Comparison of ENCODE assay signal across 1 cellular context in genomic region chr17:78253946-78254672, GRCh38.
TF ChIP-seq lines count a peak whose summit lies in the region.

No MANE protein-coding gene starts in this region.

TF ChIP-seq in A549, 52 proteins besides CTCF, POLR2A, EP300 and RAD21 (continued from another document):
- TF ChIP-seq CHD4 (IDR thresholded peaks at IDR 0.05; ENCODE audit: borderline replicate concordance) (peak; percentile 56; the same call in 1 of the 2 replicates), PHF8 (IDR thresholded peaks at IDR 0.05; ENCODE audit: borderline replicate concordance, low read depth) (peak; percentile 85; the same call in 1 of the 2 replicates), JUN (IDR thresholded peaks at IDR 0.05) (peak in 1 of 2 experiments; percentile 36; a peak in 1 of 5 replicates), RCOR1 (IDR thresholded peaks at IDR 0.05; ENCODE audit: low read depth, low read length) (no peak), ELK1 (IDR thresholded peaks at IDR 0.05; ENCODE audit: low read depth, low read length) (no peak), RNF2 (IDR thresholded peaks at IDR 0.05; ENCODE audit: borderline replicate concordance, low read depth) (no peak), ZNF302 (CRISPR knock-in tag; IDR thresholded peaks at IDR 0.05) (no peak), CEBPB (IDR thresholded peaks at IDR 0.05) (no peak), BHLHE40 (IDR thresholded peaks at IDR 0.05; ENCODE audit: low read depth, low read length) (no peak), MAX (IDR thresholded peaks at IDR 0.05) (peak; percentile 67)
